Comparison of ENCODE assay signal across 10 cellular contexts in genomic region chr14:20866963-20867362, GRCh38. TPM values are rescaled to one million over a fixed set of nuclear protein-coding genes. Genes with fewer than 3 reads are reported as not detected.
DNase-seq lines count a peak whose midpoint lies in the region; ATAC-seq and TF ChIP-seq lines count a peak whose summit lies in the region.
"Had no signal": no experiment of that assay in that cellular context is flagged by ENCODE, and none has a peak within 500 bp of the region (broad histone marks: within the 10 kb centered on the region; RNA-seq: fewer than 3 reads in every experiment).

No MANE protein-coding gene starts in this region.

- H3K27ac ChIP-seq in SK-N-SH (ENCODE audit: low read depth in 2 of 2, low read length in 1 of 2) (no peak overlapping the region), OCI-LY3 (ENCODE audit: low read length) (no peak overlapping the region), suprapubic skin (no peak overlapping the region)
- H3K27ac ChIP-seq: BLaER1 treated with 17β-estradiol and CSF1 and Interleukin-3, amounts not matched to agents 10 nM and 100 nM had no signal

- H3K36me3 ChIP-seq in SK-N-SH (replicated peaks in 1 of 2; ENCODE audit: control insufficient read depth in 1 of 2, insufficient read depth in 2 of 2, low read length in 1 of 2) (no peaks in the 10 kb centered on the region), OCI-LY3 (replicated peaks; ENCODE audit: low read depth, low read length) (no peaks in the 10 kb centered on the region), suprapubic skin (no peaks in the 10 kb centered on the region)
- H3K36me3 ChIP-seq: BLaER1 treated with 17β-estradiol and CSF1 and Interleukin-3, amounts not matched to agents 10 nM and 100 nM had no signal

- no peak for TF ChIP-seq RAD21 in SK-N-SH (IDR thresholded peaks at IDR 0.05; ENCODE audit: low read length)

- TF ChIP-seq EP300 in SK-N-SH (IDR thresholded peaks at IDR 0.05; ENCODE audit: borderline replicate concordance in 1 of 2, low read depth in 1 of 2, low read length in 1 of 2) (no peak), suprapubic skin (IDR thresholded peaks at IDR 0.05) (no peak)

- TF ChIP-seq POLR2A in suprapubic skin (IDR thresholded peaks at IDR 0.05), result no peak

- H3K27ac Mint-ChIP-seq in activated T-cell treated with anti-CD3 and anti-CD28 coated beads, Interleukin-2, amount 50 U/mL, for 72 hours, result no peak overlapping the region
- no peak overlapping the region for H3K27ac Mint-ChIP-seq in stimulated activated effector memory CD8-positive, alpha-beta T cell treated with anti-CD3 and anti-CD28 coated beads, Interleukin-12 subunit alpha, Interleukin-12 subunit beta, amount 100 ng/mL, for 72 hours

- no peak for DNase-seq in SK-N-SH
- peak; percentile 9 for DNase-seq in fibroblast of peridontal ligament (ENCODE audit: extremely low read depth)
- DNase-seq in stromal cell of bone marrow (ENCODE audit: low read depth), result peak; percentile 2
- DNase-seq in activated T-cell treated with anti-CD3 and anti-CD28 coated beads, Interleukin-2, amount 50 U/mL, for 72 hours, result no peak
- DNase-seq in stimulated activated effector memory CD8-positive, alpha-beta T cell treated with anti-CD3 and anti-CD28 coated beads, Interleukin-12 subunit alpha, Interleukin-12 subunit beta, amount 100 ng/mL, for 72 hours (ENCODE audit: low spot score in 2 of 2), result no peak
- no peak for DNase-seq in suprapubic skin (ENCODE audit: low spot score in 2 of 2)
- DNase-seq: aorta had no signal

- no peaks in the 10 kb centered on the region for H3K4me1 Mint-ChIP-seq in activated T-cell treated with anti-CD3 and anti-CD28 coated beads, Interleukin-2, amount 50 U/mL, for 72 hours (ENCODE audit: low read depth)
- H3K4me1 Mint-ChIP-seq in stimulated activated effector memory CD8-positive, alpha-beta T cell treated with anti-CD3 and anti-CD28 coated beads, Interleukin-12 subunit alpha, Interleukin-12 subunit beta, amount 100 ng/mL, for 72 hours, result no peaks in the 10 kb centered on the region

- H3K9me3 Mint-ChIP-seq in activated T-cell treated with anti-CD3 and anti-CD28 coated beads, Interleukin-2, amount 50 U/mL, for 72 hours, result no peaks in the 10 kb centered on the region
- no peaks in the 10 kb centered on the region for H3K9me3 Mint-ChIP-seq in stimulated activated effector memory CD8-positive, alpha-beta T cell treated with anti-CD3 and anti-CD28 coated beads, Interleukin-12 subunit alpha, Interleukin-12 subunit beta, amount 100 ng/mL, for 72 hours

- H3K27me3 ChIP-seq in SK-N-SH (ENCODE audit: insufficient read depth) (no peaks in the 10 kb centered on the region; the same call in 1 of the 2 replicates), OCI-LY3 (ENCODE audit: low read depth, low read length) (peaks cover 17% of the 10 kb centered on the region), suprapubic skin (no peaks in the 10 kb centered on the region)
- H3K27me3 ChIP-seq: BLaER1 treated with 17β-estradiol and CSF1 and Interleukin-3, amounts not matched to agents 10 nM and 100 nM had no signal

- no peaks in the 10 kb centered on the region for H3K9me2 ChIP-seq in SK-N-SH

- H3K9me3 ChIP-seq in SK-N-SH (no peaks in the 10 kb centered on the region), OCI-LY3 (ENCODE audit: insufficient read depth, low read length) (no peaks in the 10 kb centered on the region), suprapubic skin (no peaks in the 10 kb centered on the region)
- H3K9me3 ChIP-seq: BLaER1 treated with 17β-estradiol and CSF1 and Interleukin-3, amounts not matched to agents 10 nM and 100 nM had no signal

- no peak overlapping the region for H3K9ac ChIP-seq in SK-N-SH
- no peak overlapping the region for H3K9ac ChIP-seq in OCI-LY3 (ENCODE audit: low read length)
- H3K9ac ChIP-seq: BLaER1 treated with 17β-estradiol and CSF1 and Interleukin-3, amounts not matched to agents 10 nM and 100 nM had no signal

- CTCF ChIA-PET in SK-N-SH (lab: Yijun Ruan, JAX), result interaction anchor here (1.1 to 2.1 kb wide), 3 partner anchors 9 to 105 kb away, joined by 3 to 11 read pairs (median 5); no protein-coding TSS in a partner anchor

- H3K79me2 ChIP-seq in SK-N-SH (ENCODE audit: insufficient read depth), result no peaks in the 10 kb centered on the region
- H3K79me2 ChIP-seq in OCI-LY3 (ENCODE audit: low read length), result no peaks in the 10 kb centered on the region

- peaks cover 47% of the 10 kb centered on the region for H3K27me3 Mint-ChIP-seq in activated T-cell treated with anti-CD3 and anti-CD28 coated beads, Interleukin-2, amount 50 U/mL, for 72 hours (ENCODE audit: low read depth)

- no peaks in the 10 kb centered on the region for H3F3A ChIP-seq in SK-N-SH (replicated peaks; ENCODE audit: insufficient read depth)

- H3K36me3 Mint-ChIP-seq in activated T-cell treated with anti-CD3 and anti-CD28 coated beads, Interleukin-2, amount 50 U/mL, for 72 hours (ENCODE audit: insufficient read depth in 2 of 2), result no peaks in the 10 kb centered on the region
- no peaks in the 10 kb centered on the region for H3K36me3 Mint-ChIP-seq in stimulated activated effector memory CD8-positive, alpha-beta T cell treated with anti-CD3 and anti-CD28 coated beads, Interleukin-12 subunit alpha, Interleukin-12 subunit beta, amount 100 ng/mL, for 72 hours

- no peak overlapping the region for H2AFZ ChIP-seq in SK-N-SH (ENCODE audit: low read depth)
- no peak overlapping the region for H2AFZ ChIP-seq in OCI-LY3 (ENCODE audit: low read depth, low read length)

- ATAC-seq in SK-N-SH treated with all-trans-retinoic acid at 6 μM for 48 hours, result no peak
- no peak for ATAC-seq in activated T-cell treated with anti-CD3 and anti-CD28 coated beads, Interleukin-2, amount 50 U/mL, for 72 hours (replicated peaks in 1 of 2)
- no peak for ATAC-seq in stimulated activated effector memory CD8-positive, alpha-beta T cell treated with anti-CD3 and anti-CD28 coated beads, Interleukin-12 subunit alpha, Interleukin-12 subunit beta, amount 100 ng/mL, for 72 hours

- POLR2A ChIA-PET in SK-N-SH (lab: Yijun Ruan, JAX), result no interaction called here

- H3K4me3 Mint-ChIP-seq in activated T-cell treated with anti-CD3 and anti-CD28 coated beads, Interleukin-2, amount 50 U/mL, for 72 hours, result no peak overlapping the region
- H3K4me3 Mint-ChIP-seq in stimulated activated effector memory CD8-positive, alpha-beta T cell treated with anti-CD3 and anti-CD28 coated beads, Interleukin-12 subunit alpha, Interleukin-12 subunit beta, amount 100 ng/mL, for 72 hours, result no peak overlapping the region

- H3K4me2 ChIP-seq in SK-N-SH, result no peak overlapping the region
- no peak overlapping the region for H3K4me2 ChIP-seq in OCI-LY3 (ENCODE audit: low read length)
- H3K4me2 ChIP-seq: BLaER1 treated with 17β-estradiol and CSF1 and Interleukin-3, amounts not matched to agents 10 nM and 100 nM had no signal

- TF ChIP-seq CTCF in SK-N-SH (IDR thresholded peaks at IDR 0.05), result peak; percentile 43; the same call in 1 of the 2 replicates
- peak; percentile 65 for TF ChIP-seq CTCF in OCI-LY3 (IDR thresholded peaks at IDR 0.05; ENCODE audit: low read depth, low read length)
- no peak for TF ChIP-seq CTCF in suprapubic skin (IDR thresholded peaks at IDR 0.05)

- no peaks in the 10 kb centered on the region for H4K20me1 ChIP-seq in SK-N-SH (ENCODE audit: insufficient read depth)
- H4K20me1 ChIP-seq in OCI-LY3 (ENCODE audit: insufficient read depth, low read length), result no peaks in the 10 kb centered on the region
- H4K20me1 ChIP-seq: BLaER1 treated with 17β-estradiol and CSF1 and Interleukin-3, amounts not matched to agents 10 nM and 100 nM had no signal

- WGBS in SK-N-SH (ENCODE audit: low lambda C conversion rate), result 0% methylated on average over 2 of the region's 2 CpGs
- WGBS in suprapubic skin, result 2% methylated on average over 2 of the region's 2 CpGs

- H3K4me3 ChIP-seq in SK-N-SH (ENCODE audit: low read depth in 2 of 2, low read length in 1 of 2), result no peak overlapping the region
- no peak overlapping the region for H3K4me3 ChIP-seq in OCI-LY3 (ENCODE audit: low read length)
- no peak overlapping the region for H3K4me3 ChIP-seq in suprapubic skin
- H3K4me3 ChIP-seq: BLaER1 treated with 17β-estradiol and CSF1 and Interleukin-3, amounts not matched to agents 10 nM and 100 nM had no signal

- no peaks in the 10 kb centered on the region for H3K4me1 ChIP-seq in SK-N-SH (ENCODE audit: control insufficient read depth in 1 of 2, insufficient read depth in 2 of 2, low read depth in 1 of 2, low read length in 1 of 2)
- no peaks in the 10 kb centered on the region for H3K4me1 ChIP-seq in OCI-LY3 (ENCODE audit: low read length)
- H3K4me1 ChIP-seq in suprapubic skin, result no peaks in the 10 kb centered on the region

TF ChIP-seq in SK-N-SH, 30 proteins besides CTCF, POLR2A, EP300 and RAD21 (continues in another document):
- no peak for TF ChIP-seq SIN3A (IDR thresholded peaks at IDR 0.05; ENCODE audit: borderline replicate concordance, low read depth, low read length)
- no peak for TF ChIP-seq JUND (IDR thresholded peaks at IDR 0.05)
- no peak for TF ChIP-seq FOXJ3 (CRISPR knock-in tag; IDR thresholded peaks at IDR 0.05)

TF ChIP-seq in SK-N-SH treated with all-trans-retinoic acid at 6 μM for 48 hours, 23 proteins besides CTCF, POLR2A, EP300 and RAD21:
- no peak for TF ChIP-seq ZNF70 (CRISPR knock-in tag; IDR thresholded peaks at IDR 0.05)

RNA-seq across cellular contexts. Expression of gene RNASE3, which starts 24.2 kb away (rescaled TPM):
- not detected in 2 replicates for polyA plus RNA-seq in SK-N-SH (2012; rRNA removed)
- polyA plus RNA-seq in SK-N-SH (2012; cell fraction: cytosol; rRNA removed), result not detected in 2 replicates
- polyA plus RNA-seq in SK-N-SH (2012; cell fraction: nucleus; rRNA removed), result not detected in 2 replicates
- not detected for total RNA-seq in activated T-cell treated with anti-CD3 and anti-CD28 coated beads, Interleukin-2, amount 50 U/mL, for 72 hours
- total RNA-seq in suprapubic skin, result not detected
- polyA plus RNA-seq: aorta had no signal

Comparison
In these comparisons a context has a peak if more than half of its experiments do, and no peak if none do; other contexts are left out.
1. DNase-seq: peak in fibroblast of peridontal ligament (single experiment) and stromal cell of bone marrow (single experiment); none in SK-N-SH (single experiment), activated T-cell treated with anti-CD3 and anti-CD28 coated beads, Interleukin-2, amount 50 U/mL, for 72 hours (0 of 2), stimulated activated effector memory CD8-positive, alpha-beta T cell treated with anti-CD3 and anti-CD28 coated beads, Interleukin-12 subunit alpha, Interleukin-12 subunit beta, amount 100 ng/mL, for 72 hours (0 of 2) and suprapubic skin (0 of 2).
2. CTCF ChIP-seq: peak in SK-N-SH (single experiment) and OCI-LY3 (single experiment); none in suprapubic skin (0 of 2).